ENCODE assay signal across 23 cellular contexts in genomic region chr3:114796796-114797195, GRCh38.
"Had no signal": no experiment of that assay in that cellular context is flagged by ENCODE, and none has a peak within 500 bp of the region (broad histone marks: within the 10 kb centered on the region; RNA-seq: fewer than 3 reads in every experiment).

No MANE protein-coding gene starts in this region.

- H3K4me1 ChIP-seq: uterus had no signal

- H3K9me3 ChIP-seq: left ventricle myocardium inferior, mucosa of descending colon, ovary, right atrium auricular region, right lobe of liver, tibial nerve, uterus had no signal

- H3K27me3 ChIP-seq: ovary, right atrium auricular region, right lobe of liver, tibial nerve, uterus had no signal

- DNase-seq: hypothalamus; immature natural killer cell; islet precursor cell; left ventricle myocardium inferior; midbrain; mucosa of descending colon; naive thymus-derived CD4-positive, alpha-beta T cell; ovary; right lobe of liver; stimulated activated CD4-positive, alpha-beta T cell treated with anti-CD3 and anti-CD28 coated beads, Interleukin-1b, Interleukin-23, amount 100 ng/mL, for 48 hours; stimulated activated CD4-positive, alpha-beta T cell treated with anti-CD3 and anti-CD28 coated beads, Interleukin-2, amount 100 ng/mL, for 48 hours; stimulated activated CD4-positive, alpha-beta T cell treated with anti-CD3 and anti-CD28 coated beads, Interleukin-4, amount 100 ng/mL, for 4 hours; stimulated activated CD8-positive, alpha-beta memory T cell treated with anti-CD3 and anti-CD28 coated beads, Interleukin-4, amount 100 ng/mL, for 48 hours; stimulated activated naive CD4-positive, alpha-beta T cell treated with Interleukin-2 at 50 U/mL for 16 hours; stimulated activated naive CD8-positive, alpha-beta T cell treated with anti-CD3 and anti-CD28 coated beads, Interleukin-15, amount 100 ng/mL, for 72 hours; substantia nigra; uterus had no signal

- H3K36me3 ChIP-seq: left ventricle myocardium inferior, ovary, right atrium auricular region, right lobe of liver, tibial nerve, uterus had no signal

- H3K27ac ChIP-seq: left ventricle myocardium inferior, ovary, right atrium auricular region, tibial nerve, uterus had no signal

- ATAC-seq: mucosa of descending colon; naive thymus-derived CD4-positive, alpha-beta T cell; natural killer cell treated with Interleukin-12 subunit alpha and Interleukin-12 subunit beta and Interleukin-15 and Interleukin-18, amount 100 ng/mL, for 72 hours; right lobe of liver; stimulated activated memory B cell treated with anti-CD40 and anti-IgM and Interleukin-4, amounts not matched to agents 10 μg/mL and 1 μg/mL and 100 μg/mL, for 72 hours; stimulated activated naive CD8-positive, alpha-beta T cell treated with anti-CD3 and anti-CD28 coated beads, Interleukin-15, amount 100 ng/mL, for 72 hours had no signal

- H3K4me3 ChIP-seq: left ventricle myocardium inferior, lung, mucosa of descending colon, ovary, right atrium auricular region, right lobe of liver, smooth muscle cell, tibial nerve, uterus had no signal

- H3K4me2 ChIP-seq: smooth muscle cell had no signal
